In genomic region chr4:89558147-89558546, GRCh38 we compare ENCODE assay signal across 12 cellular contexts.
DNase-seq lines count a peak whose midpoint lies in the region; ATAC-seq and TF ChIP-seq lines count a peak whose summit lies in the region.
"Had no signal": no experiment of that assay in that cellular context is flagged by ENCODE, and none has a peak within 500 bp of the region (broad histone marks: within the 10 kb centered on the region; RNA-seq: fewer than 3 reads in every experiment).

No MANE protein-coding gene starts in this region.

- H3K36me3 Mint-ChIP-seq in MCF 10A (ENCODE audit: insufficient read depth, unreplicated experiment) (no peaks in the 10 kb centered on the region), endodermal cell (ENCODE audit: low read depth) (no peaks in the 10 kb centered on the region), type B pancreatic cell (no peaks in the 10 kb centered on the region)

- H3K4me3 ChIP-seq in breast epithelium, result no peak overlapping the region
- H3K4me3 ChIP-seq in endodermal cell (ENCODE audit: low read length), result no peak overlapping the region
- no peak overlapping the region for H3K4me3 ChIP-seq in body of pancreas
- H3K4me3 ChIP-seq in mucosa of descending colon, result no peak overlapping the region
- H3K4me3 ChIP-seq: BLaER1 treated with 17β-estradiol and CSF1 and Interleukin-3, amounts not matched to agents 10 nM and 100 nM had no signal

- no TSS peak for BruUV-seq in MCF 10A (replicated peaks; lab: Mats Ljungman, UMichigan)

- H3K9me3 ChIP-seq in breast epithelium (no peaks in the 10 kb centered on the region), endodermal cell (ENCODE audit: control insufficient read depth, low read length) (no peaks in the 10 kb centered on the region), body of pancreas (no peaks in the 10 kb centered on the region), mucosa of descending colon (no peaks in the 10 kb centered on the region)
- H3K9me3 ChIP-seq: BLaER1 treated with 17β-estradiol and CSF1 and Interleukin-3, amounts not matched to agents 10 nM and 100 nM had no signal

- TF ChIP-seq CTCF in MCF 10A (IDR thresholded peaks at IDR 0.05; ENCODE audit: unreplicated experiment) (peak; percentile 27), breast epithelium (IDR thresholded peaks at IDR 0.05) (no peak), endodermal cell (conservative IDR thresholded peaks at IDR 0.05) (peak; percentile 78), type B pancreatic cell (conservative IDR thresholded peaks at IDR 0.05) (peak; percentile 63), body of pancreas (IDR thresholded peaks at IDR 0.05) (peak in 1 of 7 experiments; percentile 14), mucosa of descending colon (IDR thresholded peaks at IDR 0.05) (no peak)

- no peak overlapping the region for H3K9ac ChIP-seq in endodermal cell (ENCODE audit: extremely low read depth, low read length, poor library complexity, severe bottlenecking)
- H3K9ac ChIP-seq: BLaER1 treated with 17β-estradiol and CSF1 and Interleukin-3, amounts not matched to agents 10 nM and 100 nM had no signal

- CTCF ChIA-PET in MCF 10A (lab: Yijun Ruan, JAX), result no interaction called here

- H3K9me3 Mint-ChIP-seq in MCF 10A (ENCODE audit: unreplicated experiment) (no peaks in the 10 kb centered on the region), endodermal cell (no peaks in the 10 kb centered on the region), type B pancreatic cell (no peaks in the 10 kb centered on the region)

- TF ChIP-seq POLR2A in breast epithelium (IDR thresholded peaks at IDR 0.05), result no peak
- no peak for TF ChIP-seq POLR2A in body of pancreas (IDR thresholded peaks at IDR 0.05)

- H3K4me1 ChIP-seq in breast epithelium (no peaks in the 10 kb centered on the region), endodermal cell (ENCODE audit: control insufficient read depth, insufficient read depth, low read length) (no peaks in the 10 kb centered on the region), body of pancreas (no peaks in the 10 kb centered on the region), mucosa of descending colon (ENCODE audit: low read depth) (no peaks in the 10 kb centered on the region)

- ATAC-seq in body of pancreas, result no peak
- no peak for ATAC-seq in mucosa of descending colon
- ATAC-seq in GM18498 (IDR thresholded peaks at IDR 0.05; ENCODE audit: unreplicated experiment), result no peak
- ATAC-seq: right cardiac atrium had no signal

- H3K27ac ChIP-seq in breast epithelium (no peak overlapping the region), endodermal cell (ENCODE audit: low read depth, low read length) (no peak overlapping the region), body of pancreas (no peak overlapping the region)
- H3K27ac ChIP-seq: BLaER1 treated with 17β-estradiol and CSF1 and Interleukin-3, amounts not matched to agents 10 nM and 100 nM had no signal

- H3K27ac Mint-ChIP-seq in MCF 10A (ENCODE audit: low read depth, unreplicated experiment) (no peak overlapping the region), endodermal cell (no peak overlapping the region), type B pancreatic cell (no peak overlapping the region)

- no peak overlapping the region for H3K4me3 Mint-ChIP-seq in MCF 10A (ENCODE audit: unreplicated experiment)
- no peak overlapping the region for H3K4me3 Mint-ChIP-seq in endodermal cell
- H3K4me3 Mint-ChIP-seq in type B pancreatic cell, result no peak overlapping the region

- DNase-seq in MCF 10A (ENCODE audit: unreplicated experiment) (peak; percentile 31), breast epithelium (ENCODE audit: low spot score in 2 of 2) (no peak), NCI-H2227 (lab: John Stamatoyannopoulos, UW; ENCODE audit: unreplicated experiment) (peak; percentile 22), endodermal cell (peak; percentile 57), type B pancreatic cell (ENCODE audit: extremely low spot score, unreplicated experiment) (no peak), body of pancreas (no peak), mucosa of descending colon (no peak)
- DNase-seq: activated CD8-positive, alpha-beta memory T cell treated with anti-CD3 and anti-CD28 coated beads, Interleukin-2, amount 50 U/mL, for 4 hours; NCI-H1105 treated with DMSO at 0.1 percent for 48 hours; right cardiac atrium had no signal

- H3K27me3 Mint-ChIP-seq in MCF 10A (ENCODE audit: insufficient read depth, unreplicated experiment) (no peaks in the 10 kb centered on the region), endodermal cell (ENCODE audit: insufficient read depth) (peaks cover 34% of the 10 kb centered on the region), type B pancreatic cell (no peaks in the 10 kb centered on the region)

- WGBS in endodermal cell (ENCODE audit: insufficient coverage in 1 of 2, insufficient read length in 1 of 2), 2 experiments, result 81% methylated on average over 1 of the region's 1 CpG; no CpG with 5 or more reads in 1 of the 2 experiments
- 59 to 82% methylated on average over 1 of the region's 1 CpG for WGBS in body of pancreas, 2 donors

- H3K27me3 ChIP-seq in breast epithelium, result no peaks in the 10 kb centered on the region
- H3K27me3 ChIP-seq in endodermal cell (ENCODE audit: control insufficient read depth, insufficient read depth, low read length, poor library complexity, severe bottlenecking), result no peaks in the 10 kb centered on the region
- no peaks in the 10 kb centered on the region for H3K27me3 ChIP-seq in body of pancreas
- H3K27me3 ChIP-seq: BLaER1 treated with 17β-estradiol and CSF1 and Interleukin-3, amounts not matched to agents 10 nM and 100 nM had no signal

- H3K4me1 Mint-ChIP-seq in MCF 10A (ENCODE audit: insufficient read depth, unreplicated experiment), result peaks cover 3% of the 10 kb centered on the region
- peaks cover 26% of the 10 kb centered on the region for H3K4me1 Mint-ChIP-seq in endodermal cell
- H3K4me1 Mint-ChIP-seq in type B pancreatic cell (ENCODE audit: unreplicated experiment), result peaks cover 11% of the 10 kb centered on the region

- no peaks in the 10 kb centered on the region for H3K36me3 ChIP-seq in breast epithelium
- no peaks in the 10 kb centered on the region for H3K36me3 ChIP-seq in endodermal cell (ENCODE audit: control insufficient read depth, insufficient read depth, low read length)
- H3K36me3 ChIP-seq in body of pancreas (replicated peaks in 1 of 2; ENCODE audit: insufficient read depth in 1 of 2, low read depth in 2 of 2), result no peaks in the 10 kb centered on the region
- no peaks in the 10 kb centered on the region for H3K36me3 ChIP-seq in mucosa of descending colon (ENCODE audit: low read depth)
- H3K36me3 ChIP-seq: BLaER1 treated with 17β-estradiol and CSF1 and Interleukin-3, amounts not matched to agents 10 nM and 100 nM had no signal

- intact Hi-C loops in MCF 10A (cut with micrococcal nuclease), result no loop called here
- intact Hi-C loops in breast epithelium (cut with DNase I; ENCODE audit: low total_unique reads), result no loop called here
- intact Hi-C loops in body of pancreas (cut with DNase I), result no loop called here
- intact Hi-C loops in mucosa of descending colon (cut with DNase I, micrococcal nuclease), result no loop called here

- POLR2A ChIA-PET in MCF 10A (lab: Yijun Ruan, JAX), result no interaction called here

Comparison
In these comparisons a context has a peak if more than half of its experiments do, and no peak if none do; other contexts are left out.
1. DNase-seq: peak in MCF 10A (single experiment), NCI-H2227 (single experiment) and endodermal cell (single experiment); none in breast epithelium (0 of 2), type B pancreatic cell (single experiment), body of pancreas (0 of 4) and mucosa of descending colon (0 of 3).
2. CTCF ChIP-seq: peak in MCF 10A (single experiment), endodermal cell (single experiment) and type B pancreatic cell (single experiment); none in breast epithelium (0 of 3) and mucosa of descending colon (single experiment).